Comparison of ENCODE assay signal across 1 cellular context in genomic region chr6:149963462-149964242, GRCh38.
A peak's percentile ranks its signal among the peaks of the same experiment; 100 is the strongest.
TF ChIP-seq lines count a peak whose summit lies in the region.

Gene ULBP1 (plus strand): TSS chr6:149963943. CDS start chr6:149964050, 107 bp downstream.

TF ChIP-seq in K562, 482 proteins besides CTCF, POLR2A, EP300 and RAD21 (continued from another document and continues in another):
- TF ChIP-seq ARID3A (IDR thresholded peaks at IDR 0.05; ENCODE audit: borderline replicate concordance, low read depth, low read length) (no peak), RBBP5 (IDR thresholded peaks at IDR 0.05; ENCODE audit: borderline replicate concordance, insufficient read depth, low read length, poor library complexity, severe bottlenecking) (peak; percentile 62), EWSR1 (IDR thresholded peaks at IDR 0.05; ENCODE audit: borderline replicate concordance, low read depth, partially characterized antibody) (no peak), DDX20 (tag; IDR thresholded peaks at IDR 0.05; ENCODE audit: low read depth) (no peak), UBTF (IDR thresholded peaks at IDR 0.05; ENCODE audit: borderline replicate concordance in 1 of 2, low read depth in 2 of 2, low read length in 2 of 2) (0 out of 4 replicates have a peak, but pooled peaks of 1 of the 2 experiments have one; percentile 15), LEF1 (IDR thresholded peaks at IDR 0.05) (peak; percentile 55; the same call in 1 of the 2 replicates), TAF15 (IDR thresholded peaks at IDR 0.05; ENCODE audit: low read depth, low read length) (no peak), BMI1 (IDR thresholded peaks at IDR 0.05; ENCODE audit: low read length) (0 out of 2 replicates have a peak, but pooled peaks have one; percentile 3), ZNF444 (CRISPR knock-in tag; IDR thresholded peaks at IDR 0.05) (no peak), MTA3 (IDR thresholded peaks at IDR 0.05; ENCODE audit: borderline replicate concordance) (peak; percentile 92; the same call in 1 of the 2 replicates), RBM39 (optimal IDR thresholded peaks at IDR 0.05; ENCODE audit: low read depth, low read length) (no peak), ZNF592 (IDR thresholded peaks at IDR 0.05) (peak; percentile 54; the same call in 1 of the 2 replicates), EP400 (IDR thresholded peaks at IDR 0.05) (peak; percentile 100), DIDO1 (tag; IDR thresholded peaks at IDR 0.05; ENCODE audit: low read depth) (peak; percentile 33; the same call in 1 of the 2 replicates), ZNF589 (CRISPR knock-in tag; IDR thresholded peaks at IDR 0.05; ENCODE audit: low read depth) (no peak), SFPQ (IDR thresholded peaks at IDR 0.05; ENCODE audit: low read depth, low read length) (no peak), FOXJ3 (CRISPR knock-in tag; IDR thresholded peaks at IDR 0.05) (no peak), CBX3 (IDR thresholded peaks at IDR 0.05; ENCODE audit: borderline replicate concordance in 1 of 2, low read length in 2 of 2) (peak in 1 of 2 experiments; percentile 71; a peak in 1 of 3 replicates), PBX2 (CRISPR knock-in tag; IDR thresholded peaks at IDR 0.05; ENCODE audit: low read depth) (peak; percentile 82), PBX2 (tag; conservative IDR thresholded peaks at IDR 0.05; ENCODE audit: low read depth) (peak; percentile 84; the same call in 1 of the 2 replicates), BACH1 (tag; IDR thresholded peaks at IDR 0.05) (no peak), CEBPG (CRISPR knock-in tag; IDR thresholded peaks at IDR 0.05) (peak; percentile 100), CEBPG (tag; conservative IDR thresholded peaks at IDR 0.05 in 1 of 2, IDR thresholded peaks at IDR 0.05 in 1 of 2) (peak; percentile 99), ZNF395 (CRISPR knock-in tag; IDR thresholded peaks at IDR 0.05) (peak; percentile 19; the same call in 1 of the 2 replicates), MBD1 (CRISPR knock-in tag; IDR thresholded peaks at IDR 0.05) (peak; percentile 98; the same call in 1 of the 2 replicates), RREB1 (CRISPR knock-in tag; IDR thresholded peaks at IDR 0.05) (no peak), YBX1 (IDR thresholded peaks at IDR 0.05) (no peak), KLF10 (CRISPR knock-in tag; IDR thresholded peaks at IDR 0.05) (no peak), THRA (IDR thresholded peaks at IDR 0.05) (no peak)
